ENCODE assay signal across 19 cellular contexts in the genomic region with DNA sequence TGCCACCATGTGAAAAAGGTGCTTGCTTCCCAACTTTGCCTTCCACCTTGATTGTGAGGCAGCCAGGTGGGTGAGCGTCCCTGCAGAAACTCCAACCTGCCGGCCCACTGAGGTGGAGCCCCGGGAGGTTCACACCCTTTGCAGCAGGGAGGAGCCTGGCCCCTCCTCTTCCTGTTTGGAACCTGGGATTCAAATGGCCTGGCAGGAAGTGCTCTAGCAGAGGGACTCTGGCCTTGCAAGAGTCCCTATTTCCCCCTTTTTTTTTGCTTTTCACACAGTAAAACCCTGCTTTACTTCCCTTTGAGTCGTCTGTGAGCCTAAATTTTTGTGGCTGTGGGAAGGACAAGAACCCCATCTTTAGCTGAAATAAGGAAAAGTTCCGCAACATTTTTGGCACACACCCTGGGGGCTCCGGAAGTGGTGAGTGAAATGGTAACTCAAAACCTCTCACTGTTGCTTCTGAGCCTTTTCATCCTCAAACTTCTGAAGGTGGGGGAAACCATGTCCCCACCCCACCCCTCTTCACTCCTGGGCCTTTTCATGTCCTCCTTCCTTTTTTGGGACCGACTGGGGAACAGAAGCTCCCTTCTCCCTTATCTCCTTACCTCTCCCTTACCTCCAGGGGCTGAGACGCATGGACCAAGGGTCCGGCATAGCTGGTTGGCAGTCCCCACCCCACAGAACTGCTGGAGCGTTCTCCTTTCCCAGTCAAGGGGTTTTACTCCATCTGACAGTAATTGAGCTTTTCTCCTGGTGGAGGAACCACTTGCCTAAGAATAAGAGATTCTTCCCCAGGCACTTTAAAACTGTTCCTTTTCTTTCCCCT.
A peak's percentile ranks its signal among the peaks of the same experiment; 100 is the strongest.
DNase-seq lines count a peak whose midpoint lies in the region; ATAC-seq and TF ChIP-seq lines count a peak whose summit lies in the region.
"Had no signal": no experiment of that assay in that cellular context is flagged by ENCODE, and none has a peak within 500 bp of the region (broad histone marks: within the 10 kb centered on the region; RNA-seq: fewer than 3 reads in every experiment).

No MANE protein-coding gene starts in this region.

- peak overlapping the region; percentile 81 to 95 for H3K4me3 ChIP-seq in HCT116 (replicated peaks in 1 of 2; ENCODE audit: low read depth in 1 of 2, low read length in 2 of 2)
- H3K4me3 ChIP-seq in trophoblast cell (ENCODE audit: low read depth, low read length), result no peak overlapping the region
- H3K4me3 ChIP-seq in MM.1S (ENCODE audit: low read length), result no peak overlapping the region
- H3K4me3 ChIP-seq: adrenal gland, coronary artery, esophagus squamous epithelium, lung, suprapubic skin had no signal

- H4K20me1 ChIP-seq in HCT116 (ENCODE audit: insufficient read depth) (no peaks in the 10 kb centered on the region), MM.1S (ENCODE audit: insufficient read depth, low read length) (no peaks in the 10 kb centered on the region)

- H3K79me2 ChIP-seq in HCT116 (ENCODE audit: insufficient read depth, low read length) (peaks cover 36% of the 10 kb centered on the region), trophoblast cell (ENCODE audit: control insufficient read depth, insufficient read depth, low read length, poor library complexity) (no peaks in the 10 kb centered on the region), MM.1S (ENCODE audit: low read length) (no peaks in the 10 kb centered on the region)

- TF ChIP-seq CTCF in HCT116 (IDR thresholded peaks at IDR 0.05 in 2 of 3, conservative IDR thresholded peaks at IDR 0.05 in 1 of 3; ENCODE audit: borderline replicate concordance in 1 of 3, insufficient read depth in 1 of 3, low read depth in 2 of 3, low read length in 2 of 3) (no peak), MM.1S (IDR thresholded peaks at IDR 0.05; ENCODE audit: low read length) (no peak)

- BruUV-seq in HCT116 (replicated peaks; lab: Mats Ljungman, UMichigan), result TSS peak; percentile 53

- H3K27ac ChIP-seq in HCT116 (ENCODE audit: low read depth, low read length) (peak overlapping the region; percentile 46), trophoblast cell (ENCODE audit: low read depth, low read length) (peak overlapping the region; percentile 24), MM.1S (ENCODE audit: low read length) (no peak overlapping the region)
- H3K27ac ChIP-seq: adrenal gland, C4-2B, coronary artery, esophagus squamous epithelium, neutrophil, suprapubic skin had no signal

- peaks cover 3% of the 10 kb centered on the region for H3K79me1 ChIP-seq in trophoblast cell (ENCODE audit: low read length)

- no peak overlapping the region for H3K4ac ChIP-seq in trophoblast cell (ENCODE audit: low read depth, low read length)

- peak overlapping the region; percentile 36 for H2BK120ac ChIP-seq in trophoblast cell (ENCODE audit: insufficient read depth, low read length, poor library complexity)

- H3F3A ChIP-seq in MM.1S (ENCODE audit: insufficient read depth, low read length), result no peaks in the 10 kb centered on the region

- TF ChIP-seq RAD21 in HCT116 (IDR thresholded peaks at IDR 0.05; ENCODE audit: low read depth), result peak; percentile 6; the same call in 1 of the 2 replicates

- H3K4me2 ChIP-seq in HCT116 (ENCODE audit: low read length) (peak overlapping the region; percentile 88), trophoblast cell (ENCODE audit: low read length) (no peak overlapping the region), MM.1S (ENCODE audit: low read depth, low read length) (no peak overlapping the region)

- H3K9ac ChIP-seq in HCT116 (ENCODE audit: low read length) (peak overlapping the region; percentile 70), trophoblast cell (ENCODE audit: low read length) (no peak overlapping the region), MM.1S (ENCODE audit: low read length) (no peak overlapping the region)

- POLR2A ChIA-PET in HCT116 (lab: Charles Lee), result no interaction called here

- RAD21 ChIA-PET in HCT116 (lab: Charles Lee; ENCODE audit: low non-redundant PET in 1 of 2, low total read pairs in 2 of 2, uncharacterized antibody in 2 of 2, unreplicated experiment in 2 of 2), result no interaction called here

- TF ChIP-seq POLR2A in HCT116 (IDR thresholded peaks at IDR 0.05; ENCODE audit: borderline replicate concordance, extremely low read depth, insufficient read depth, insufficient read length), result peak; percentile 84

- peak overlapping the region; percentile 17 for H2BK12ac ChIP-seq in trophoblast cell (ENCODE audit: low read length)

- peaks cover 0 to 14% of the 10 kb centered on the region in 2 experiments; a peak in 3 of 4 replicates for H3K4me1 ChIP-seq in HCT116 (ENCODE audit: control insufficient read depth in 1 of 2, insufficient read depth in 2 of 2, low read length in 2 of 2)
- H3K4me1 ChIP-seq in trophoblast cell (ENCODE audit: control insufficient read depth in 1 of 2, insufficient read depth in 2 of 2, low read length in 2 of 2), result peaks cover 0 to 3% of the 10 kb centered on the region in 2 experiments
- H3K4me1 ChIP-seq in MM.1S (ENCODE audit: low read length), result no peaks in the 10 kb centered on the region
- H3K4me1 ChIP-seq: adrenal gland, esophagus squamous epithelium, suprapubic skin had no signal

- DNase-seq in HCT116 (ENCODE audit: low read depth, low spot score) (peak; percentile 47), Kasumi-1 (lab: John Stamatoyannopoulos, UW) (peak; percentile 17 to 20), SKM-1 (lab: John Stamatoyannopoulos, UW; ENCODE audit: unreplicated experiment) (peak; percentile 22), trophoblast cell (no peak), ecto neural progenitor cell (ENCODE audit: low spot score) (no peak), HuH-7 (ENCODE audit: low spot score) (no peak), MM.1S (no peak)
- DNase-seq in activated naive CD4-positive, alpha-beta T cell treated with anti-CD3 and anti-CD28 coated beads, Interleukin-2, amount 50 U/mL, for 16 hours, result no peak
- DNase-seq: activated T-cell treated with anti-CD3 and anti-CD28 coated beads, Interleukin-2, amount 50 U/mL, for 1 hour; adrenal gland; esophagus squamous epithelium; NCI-H226; Right ventricle myocardium superior; small intestine had no signal

- H3K9me2 ChIP-seq in HCT116 (ENCODE audit: insufficient read depth) (no peaks in the 10 kb centered on the region), MM.1S (replicated peaks; ENCODE audit: insufficient read depth, low read length) (no peaks in the 10 kb centered on the region)

- H3K27me3 ChIP-seq in HCT116 (ENCODE audit: insufficient read depth, low read length) (no peaks in the 10 kb centered on the region), trophoblast cell (ENCODE audit: insufficient read depth, low read length) (no peaks in the 10 kb centered on the region), MM.1S (replicated peaks; ENCODE audit: insufficient read depth, low read length) (no peaks in the 10 kb centered on the region)
- H3K27me3 ChIP-seq: adrenal gland, esophagus squamous epithelium, neutrophil, suprapubic skin had no signal

- no peak overlapping the region for H3K18ac ChIP-seq in trophoblast cell (ENCODE audit: low read length)

- no CpG with 5 or more reads among the region's 10 CpGs for WGBS in trophoblast cell (ENCODE audit: extremely low coverage, insufficient coverage, insufficient read length)

- H4K12ac ChIP-seq in trophoblast cell (ENCODE audit: low read depth, low read length), result no peak overlapping the region

- no peak overlapping the region for H2BK5ac ChIP-seq in trophoblast cell (ENCODE audit: low read depth, low read length, poor library complexity)

- H3K9me3 ChIP-seq in HCT116 (ENCODE audit: control insufficient read depth in 1 of 2, insufficient read depth in 1 of 2, low read depth in 1 of 2, low read length in 2 of 2) (peaks cover 10 to 11% of the 10 kb centered on the region in 2 experiments; a peak in 3 of 4 replicates), trophoblast cell (ENCODE audit: insufficient read depth, low read depth, low read length) (peaks cover 5% of the 10 kb centered on the region), MM.1S (replicated peaks; ENCODE audit: insufficient read depth, low read length) (no peaks in the 10 kb centered on the region)
- H3K9me3 ChIP-seq: adrenal gland had no signal

- intact Hi-C loops in HCT116 (cut with micrococcal nuclease), result no loop called here

- no peak overlapping the region for H4K8ac ChIP-seq in trophoblast cell (ENCODE audit: low read depth, low read length)

- H3K23ac ChIP-seq in trophoblast cell (ENCODE audit: low read length), result no peak overlapping the region

- H4K91ac ChIP-seq in trophoblast cell (ENCODE audit: low read depth, low read length), result no peak overlapping the region

- H3K36me3 ChIP-seq in HCT116 (ENCODE audit: control insufficient read depth in 1 of 2, insufficient read depth in 2 of 2, low read length in 2 of 2), result no peaks in the 10 kb centered on the region
- H3K36me3 ChIP-seq in trophoblast cell (ENCODE audit: control insufficient read depth in 1 of 2, insufficient read depth in 2 of 2, low read length in 2 of 2), result no peaks in the 10 kb centered on the region
- no peaks in the 10 kb centered on the region for H3K36me3 ChIP-seq in MM.1S (replicated peaks; ENCODE audit: insufficient read depth, low read length)
- H3K36me3 ChIP-seq: adrenal gland, esophagus squamous epithelium, neutrophil, suprapubic skin had no signal

- ATAC-seq in HCT116, result peak; percentile 99

- CTCF ChIA-PET in HCT116 (lab: Charles Lee), result no interaction called here

- H2AFZ ChIP-seq in HCT116 (ENCODE audit: low read depth, low read length, poor library complexity, severe bottlenecking) (peak overlapping the region; percentile 86), trophoblast cell (ENCODE audit: insufficient read depth, low read length, poor library complexity) (no peak overlapping the region), MM.1S (ENCODE audit: low read length) (no peak overlapping the region)

- no peak overlapping the region for H3K14ac ChIP-seq in trophoblast cell (ENCODE audit: low read length)

- no peak overlapping the region for H2AK5ac ChIP-seq in trophoblast cell (ENCODE audit: low read length)

TF ChIP-seq in HCT116, 20 proteins besides CTCF, POLR2A, EP300 and RAD21 (continues in another document):
- TF ChIP-seq ZFX (IDR thresholded peaks at IDR 0.05) (peak; percentile 36; the same call in 1 of the 2 replicates), CBX3 (IDR thresholded peaks at IDR 0.05; ENCODE audit: low read depth) (0 out of 2 replicates have a peak, but pooled peaks have one; percentile 25)

Comparison
In these comparisons a context has a peak if more than half of its experiments do, and no peak if none do; other contexts are left out.
1. DNase-seq: peak in HCT116 (single experiment), Kasumi-1 (2 of 2) and SKM-1 (single experiment); none in trophoblast cell (0 of 2), ecto neural progenitor cell (single experiment), HuH-7 (single experiment), MM.1S (single experiment) and activated naive CD4-positive, alpha-beta T cell treated with anti-CD3 and anti-CD28 coated beads, Interleukin-2, amount 50 U/mL, for 16 hours (single experiment).
2. H3K4me3 ChIP-seq: peak in HCT116 (2 of 2); none in trophoblast cell (single experiment) and MM.1S (single experiment).